Comparison of ENCODE assay signal across 14 cellular contexts in the genomic region with DNA sequence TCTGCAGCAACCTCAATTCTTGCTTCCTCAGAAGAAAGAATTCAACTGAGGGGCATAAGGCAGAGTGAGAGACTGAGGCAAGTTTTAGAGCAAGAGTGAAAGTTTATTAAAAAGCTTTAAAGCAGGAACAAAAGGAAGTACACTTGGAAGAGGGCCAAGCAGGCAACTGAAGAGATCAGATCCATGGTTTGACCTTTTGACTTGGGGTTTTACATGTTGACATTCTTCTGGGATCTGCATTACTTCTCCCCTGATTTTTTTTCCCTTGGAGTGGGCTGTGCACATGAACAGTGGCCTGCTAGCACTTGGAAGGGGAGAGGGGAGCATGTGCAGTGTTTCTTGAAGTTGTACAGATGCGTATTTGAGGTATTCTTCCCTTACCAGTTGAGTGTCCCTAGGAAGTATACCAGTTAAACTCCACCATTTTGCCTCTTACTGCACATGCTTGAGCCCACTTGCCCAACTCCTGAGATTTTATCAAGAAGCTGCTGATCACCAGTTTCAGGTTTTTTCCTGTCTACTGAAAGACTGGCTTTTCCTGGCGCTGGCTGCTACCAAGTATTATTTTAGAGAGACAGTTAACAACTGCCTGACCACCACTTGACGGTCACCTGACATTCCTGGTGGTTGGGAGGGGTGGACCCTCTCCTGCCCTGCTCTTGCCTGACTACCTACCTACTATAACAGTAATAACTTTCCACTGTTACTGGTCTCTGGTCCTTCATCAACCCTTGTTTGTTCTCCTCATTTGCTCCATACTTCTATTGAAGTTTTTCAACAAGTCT.
"Had no signal": no experiment of that assay in that cellular context is flagged by ENCODE, and none has a peak within 500 bp of the region (broad histone marks: within the 10 kb centered on the region; RNA-seq: fewer than 3 reads in every experiment).

No MANE protein-coding gene starts in this region.

- H3K4me1 Mint-ChIP-seq: stimulated activated effector memory CD8-positive, alpha-beta T cell treated with anti-CD3 and anti-CD28 coated beads, Interleukin-12 subunit alpha, Interleukin-12 subunit beta, amount 100 ng/mL, for 72 hours had no signal

- H3K27ac Mint-ChIP-seq: activated CD8-positive, alpha-beta memory T cell treated with anti-CD3 and anti-CD28 coated beads, Interleukin-2, amount 10 ng/mL, durations not matched to agents 7 days and 5 days; activated naive CD4-positive, alpha-beta T cell treated with anti-CD3 and anti-CD28 coated beads, Interleukin-2, amount 50 U/mL, for 72 hours; stimulated activated effector memory CD8-positive, alpha-beta T cell treated with anti-CD3 and anti-CD28 coated beads, Interleukin-12 subunit alpha, Interleukin-12 subunit beta, amount 100 ng/mL, for 72 hours had no signal

- H3K4me3 Mint-ChIP-seq: activated CD8-positive, alpha-beta memory T cell treated with anti-CD3 and anti-CD28 coated beads, Interleukin-2, amount 10 ng/mL, durations not matched to agents 7 days and 5 days; activated T-cell treated with anti-CD3 and anti-CD28 coated beads, Interleukin-2, amount 50 U/mL, for 4 hours; stimulated activated effector memory CD8-positive, alpha-beta T cell treated with anti-CD3 and anti-CD28 coated beads, Interleukin-12 subunit alpha, Interleukin-12 subunit beta, amount 100 ng/mL, for 72 hours had no signal

- H3K9me3 ChIP-seq: esophagus squamous epithelium, gastrocnemius medialis, tibial artery, vagina had no signal

- H3K36me3 Mint-ChIP-seq: activated CD8-positive, alpha-beta memory T cell treated with anti-CD3 and anti-CD28 coated beads, Interleukin-2, amount 10 ng/mL, durations not matched to agents 7 days and 5 days; stimulated activated effector memory CD8-positive, alpha-beta T cell treated with anti-CD3 and anti-CD28 coated beads, Interleukin-12 subunit alpha, Interleukin-12 subunit beta, amount 100 ng/mL, for 72 hours had no signal

- H3K4me2 ChIP-seq: smooth muscle cell had no signal

- H3K27ac ChIP-seq: esophagus squamous epithelium, gastrocnemius medialis, tibial artery, vagina had no signal

- H3K27me3 ChIP-seq: esophagus squamous epithelium, gastrocnemius medialis, tibial artery, vagina had no signal

- H3K36me3 ChIP-seq: esophagus squamous epithelium, gastrocnemius medialis, tibial artery, vagina had no signal

- FAIRE-seq: bronchial epithelial cell had no signal

- H3K4me1 ChIP-seq: gastrocnemius medialis, tibial artery, vagina had no signal

- H3K4me3 ChIP-seq: esophagus squamous epithelium, gastrocnemius medialis, smooth muscle cell, tibial artery, vagina had no signal

- H3K9me3 Mint-ChIP-seq: activated T-cell treated with anti-CD3 and anti-CD28 coated beads, Interleukin-2, amount 50 U/mL, for 4 hours; stimulated activated effector memory CD8-positive, alpha-beta T cell treated with anti-CD3 and anti-CD28 coated beads, Interleukin-12 subunit alpha, Interleukin-12 subunit beta, amount 100 ng/mL, for 72 hours had no signal

- DNase-seq: activated CD4-positive, alpha-beta T cell treated with anti-CD3 and anti-CD28 coated beads, Interleukin-2, amount 50 U/mL, for 4 hours; activated CD8-positive, alpha-beta memory T cell treated with anti-CD3 and anti-CD28 coated beads, Interleukin-2, amount 10 ng/mL, durations not matched to agents 7 days and 5 days; activated effector memory CD4-positive, alpha-beta T cell treated with anti-CD3 and anti-CD28 coated beads, Interleukin-2, amount 50 U/mL, for 16 hours; activated T-cell treated with anti-CD3 and anti-CD28 coated beads, Interleukin-2, amount 50 U/mL, for 4 hours; amygdala; esophagus squamous epithelium; gastrocnemius medialis; T-helper 2 cell; tibial artery had no signal
